Comparison of ENCODE assay signal across 8 cellular contexts in genomic region chr16:18800674-18801196, GRCh38. TPM values are rescaled to one million over a fixed set of nuclear protein-coding genes. Genes with fewer than 3 reads are reported as not detected.
DNase-seq lines count a peak whose midpoint lies in the region; ATAC-seq and TF ChIP-seq lines count a peak whose summit lies in the region.

No MANE protein-coding gene starts in this region.

- peak overlapping the region; percentile 66 for H3K4me3 ChIP-seq in CD8-positive, alpha-beta memory T cell (ENCODE audit: low read length)
- peak overlapping the region; percentile 77 for H3K4me3 ChIP-seq in psoas muscle

- H2AFZ ChIP-seq in H9 (ENCODE audit: low read length): no peak overlapping the region

- peaks cover 0 to 2% of the 10 kb centered on the region in 2 donors for H3K27me3 Mint-ChIP-seq in CD8-positive, alpha-beta memory T cell
- H3K27me3 Mint-ChIP-seq in H9 (ENCODE audit: low read depth): no peaks in the 10 kb centered on the region

- no peaks in the 10 kb centered on the region for H3K9me3 Mint-ChIP-seq in CD8-positive, alpha-beta memory T cell
- H3K9me3 Mint-ChIP-seq in H9: no peaks in the 10 kb centered on the region; a peak in 1 of 5 replicates

- peaks cover 6% of the 10 kb centered on the region for H3K36me3 ChIP-seq in CD8-positive, alpha-beta memory T cell (ENCODE audit: insufficient read depth, low read length)
- peaks cover under 1 to 33% of the 10 kb centered on the region in 2 donors for H3K36me3 ChIP-seq in psoas muscle (ENCODE audit: insufficient read depth in 1 of 2, low read depth in 1 of 2)

- H3K9ac ChIP-seq in H9 (ENCODE audit: extremely low read depth, insufficient read length, low read length): peak overlapping the region; percentile 73

- H3K23me2 ChIP-seq in H9 (ENCODE audit: insufficient read length, low read depth, low read length, poor library complexity, severe bottlenecking): peaks cover 10% of the 10 kb centered on the region

- H3K36me3 Mint-ChIP-seq in CD8-positive, alpha-beta memory T cell: peaks cover 0 to 38% (median 7%) of the 10 kb centered on the region in 3 donors
- peaks cover 15 to 41% (median 33%) of the 10 kb centered on the region in 3 experiments for H3K36me3 Mint-ChIP-seq in H9 (ENCODE audit: insufficient read depth in 1 of 3, low read depth in 3 of 3)

- H2BK120ac ChIP-seq in H9 (ENCODE audit: low read depth, low read length, poor library complexity, severe bottlenecking): no peak overlapping the region

- no peak overlapping the region for H4K91ac ChIP-seq in H9 (ENCODE audit: insufficient read length, low read depth, low read length)

- H3K79me2 ChIP-seq in H9 (ENCODE audit: insufficient read depth, low read length): peaks cover 22% of the 10 kb centered on the region

- peaks cover 44 to 76% (median 66%) of the 10 kb centered on the region in 3 donors for H3K4me1 Mint-ChIP-seq in CD8-positive, alpha-beta memory T cell
- peaks cover 43 to 45% of the 10 kb centered on the region in 2 experiments for H3K4me1 Mint-ChIP-seq in H9

- H2AK5ac ChIP-seq in H9 (ENCODE audit: insufficient read length, low read length): no peak overlapping the region

- H3K4ac ChIP-seq in H9 (ENCODE audit: low read depth, low read length): no peak overlapping the region

- no CpG with 5 or more reads among the region's 19 CpGs for WGBS in H9 (ENCODE audit: extremely low coverage, insufficient read length, low lambda C conversion rate)
- WGBS in psoas muscle, 3 donors: 0% methylated on average over 18 to 19 of the region's 19 CpGs

- no peaks in the 10 kb centered on the region for H4K20me1 ChIP-seq in H9 (ENCODE audit: control insufficient read depth, insufficient read depth, insufficient read length)

- peak overlapping the region; percentile 71 for H3K14ac ChIP-seq in H9 (ENCODE audit: insufficient read depth, low read length)

- peak overlapping the region; percentile 88 to 98 (median 95) for H3K4me3 Mint-ChIP-seq in CD8-positive, alpha-beta memory T cell
- H3K4me3 Mint-ChIP-seq in H9: peak overlapping the region; percentile 91 to 95

- H2BK5ac ChIP-seq in H9 (ENCODE audit: insufficient read length, low read length): no peak overlapping the region

- DNase-seq in CD8-positive, alpha-beta memory T cell: no peak
- no peak for DNase-seq in H9
- peak; percentile 26 for DNase-seq in glomerular visceral epithelial cell (ENCODE audit: extremely low spot score)
- DNase-seq in psoas muscle: no peak
- DNase-seq in midbrain (lab: John Stamatoyannopoulos, UW): no peak
- no peak for DNase-seq in amniotic stem cell (lab: John Stamatoyannopoulos, UW)

- intact Hi-C loops in psoas muscle (cut with DNase I): loop anchor here (5.0 to 10.0 kb wide), 3 partner anchors 54 to 167 kb away; no protein-coding TSS in a partner anchor

- H3K18ac ChIP-seq in H9 (ENCODE audit: insufficient read length, low read depth, low read length): peak overlapping the region; percentile 61

- H3T11ph ChIP-seq in H9 (ENCODE audit: low read length): no peak overlapping the region

- H2BK20ac ChIP-seq in H9 (ENCODE audit: low read depth, low read length, poor library complexity, severe bottlenecking): no peak overlapping the region

- no peaks in the 10 kb centered on the region for H3K9me3 ChIP-seq in CD8-positive, alpha-beta memory T cell (ENCODE audit: low read length)
- H3K9me3 ChIP-seq in H9 (ENCODE audit: control insufficient read depth, low read depth, low read length) (no peaks in the 10 kb centered on the region), psoas muscle (no peaks in the 10 kb centered on the region)

- POLR2A ChIA-PET in CD8-positive, alpha-beta memory T cell (lab: Charles Lee): interaction anchor here (1.0 to 6.3 kb wide), 3 partner anchors 11 to 267 kb away, joined by 4 to 118 read pairs (median 11); partner anchors contain the start of genes COQ7, RPS15A and SMG1

- H3K79me1 ChIP-seq in H9 (ENCODE audit: insufficient read depth, low read depth, low read length, poor library complexity, severe bottlenecking): no peaks in the 10 kb centered on the region

- peak overlapping the region; percentile 92 for H3K27ac ChIP-seq in CD8-positive, alpha-beta memory T cell (ENCODE audit: low read depth, low read length)
- H3K27ac ChIP-seq in H9 (ENCODE audit: insufficient read length, low read depth, low read length) (no peak overlapping the region), VCaP (peak overlapping the region; percentile 70), psoas muscle (peak overlapping the region; percentile 82)

- H4K8ac ChIP-seq in H9 (replicated peaks; ENCODE audit: insufficient read length, low read depth, low read length): no peak overlapping the region

- CTCF ChIA-PET in CD8-positive, alpha-beta memory T cell (lab: Charles Lee): interaction anchor here (0.6 to 3.5 kb wide), 21 partner anchors 9 to 317 kb away, joined by 3 to 37 read pairs (median 6); partner anchors contain the start of genes RPS15A and SMG1

- no peak overlapping the region for H2BK12ac ChIP-seq in H9 (ENCODE audit: insufficient read length, low read depth, low read length)

- H3K4me2 ChIP-seq in H9 (ENCODE audit: insufficient read depth, insufficient read length, low read length): peak overlapping the region; percentile 93

- TF ChIP-seq CTCF in H9 (conservative IDR thresholded peaks at IDR 0.05) (no peak), VCaP (conservative IDR thresholded peaks at IDR 0.05) (no peak), psoas muscle (IDR thresholded peaks at IDR 0.05) (no peak)

- no peak overlapping the region for H2BK15ac ChIP-seq in H9 (ENCODE audit: low read depth, low read length)

- H3K4me1 ChIP-seq in CD8-positive, alpha-beta memory T cell (ENCODE audit: insufficient read depth, low read length): peaks cover 45% of the 10 kb centered on the region
- H3K4me1 ChIP-seq in H9 (ENCODE audit: insufficient read depth, low read length): no peaks in the 10 kb centered on the region
- H3K4me1 ChIP-seq in psoas muscle: peaks cover 47% of the 10 kb centered on the region

- no peak overlapping the region for H4K5ac ChIP-seq in H9 (ENCODE audit: insufficient read length, low read depth, low read length)

- H3K27ac Mint-ChIP-seq in CD8-positive, alpha-beta memory T cell: peak overlapping the region; percentile 87 to 99 (median 96)
- peak overlapping the region; percentile 85 to 99 (median 96); a peak in 6 of 7 replicates for H3K27ac Mint-ChIP-seq in H9

- no peak overlapping the region for H3K56ac ChIP-seq in H9 (ENCODE audit: insufficient read length, low read depth, low read length)

- ATAC-seq in psoas muscle (peak in 2 of 4 donors; percentile 33 to 47), HG03045 (IDR thresholded peaks at IDR 0.05; ENCODE audit: unreplicated experiment) (no peak)

- no peak overlapping the region for H3K23ac ChIP-seq in H9 (ENCODE audit: insufficient read length, low read depth, low read length)

- H3K27me3 ChIP-seq in CD8-positive, alpha-beta memory T cell (ENCODE audit: insufficient read depth, low read length, poor library complexity, severe bottlenecking): no peaks in the 10 kb centered on the region
- H3K27me3 ChIP-seq in H9 (ENCODE audit: insufficient read depth, low read length) (no peaks in the 10 kb centered on the region), psoas muscle (ENCODE audit: insufficient read depth in 3 of 3, low read length in 2 of 3) (no peaks in the 10 kb centered on the region)

RNA-seq across cellular contexts. Expression of gene ARL6IP1, which starts 0.6 kb away (rescaled TPM):
- 10 to 100 TPM; 90.6 to 92.8 TPM for total RNA-seq in CD8-positive, alpha-beta memory T cell
- polyA plus RNA-seq in CD8-positive, alpha-beta memory T cell: 229 TPM
- total RNA-seq in H9 (2021): 197 and 205 TPM in 2 replicates
- 10 to 100 TPM; 13.2 to 24.6 (median 15.1) TPM for total RNA-seq in psoas muscle
- 10 to 100 TPM; 15.9 to 22.7 (median 20.1) TPM for polyA plus RNA-seq in psoas muscle

RNA-seq across cellular contexts. Expression of gene RPS15A, which starts 10.6 kb away (rescaled TPM):
- total RNA-seq in CD8-positive, alpha-beta memory T cell: 1,000 to 10,000 TPM; 1,654 to 1,749 TPM
- polyA plus RNA-seq in CD8-positive, alpha-beta memory T cell: 3,131 TPM
- total RNA-seq in H9 (2021): 1,968 and 1,990 TPM in 2 replicates
- 1,000 to 10,000 TPM in 2 of 4 donors, 100 to 1,000 TPM in 2; 822 to 1,272 (median 1,015) TPM for total RNA-seq in psoas muscle
- 1,000 to 10,000 TPM; 2,392 to 3,567 (median 3,085) TPM for polyA plus RNA-seq in psoas muscle
